ENCODE assay signal across 9 cellular contexts in genomic region chr15:32867313-32867626, GRCh38.
DNase-seq lines count a peak whose midpoint lies in the region; ATAC-seq, FAIRE-seq and TF ChIP-seq lines count a peak whose summit lies in the region.
"Had no signal": no experiment of that assay in that cellular context is flagged by ENCODE, and none has a peak within 500 bp of the region (broad histone marks: within the 10 kb centered on the region; RNA-seq: fewer than 3 reads in every experiment).

No MANE protein-coding gene starts in this region.

- FAIRE-seq in astrocyte (lab: Jason Lieb, UNC) (peak; percentile 76), keratinocyte (lab: Jason Lieb, UNC) (peak; percentile 93)

- H3K79me2 ChIP-seq in astrocyte (ENCODE audit: insufficient read depth, low read length) (no peaks in the 10 kb centered on the region), keratinocyte (ENCODE audit: control insufficient read depth, insufficient read depth, low read length) (no peaks in the 10 kb centered on the region)
- H3K79me2 ChIP-seq: parathyroid adenoma had no signal

- intact Hi-C loops in CD4-positive, alpha-beta memory T cell (cut with micrococcal nuclease), result no loop called here

- no peaks in the 10 kb centered on the region for H3K36me3 ChIP-seq in astrocyte (ENCODE audit: insufficient read depth, low read length)
- no peaks in the 10 kb centered on the region for H3K36me3 ChIP-seq in keratinocyte (ENCODE audit: control insufficient read depth in 2 of 2, extremely low read depth in 1 of 2, insufficient read depth in 2 of 2, low read length in 2 of 2)
- no peaks in the 10 kb centered on the region for H3K36me3 ChIP-seq in CD4-positive, alpha-beta memory T cell (ENCODE audit: insufficient read depth, low read length)

- peak overlapping the region; percentile 77 for H3K9ac ChIP-seq in astrocyte (ENCODE audit: low read length)
- no peak overlapping the region for H3K9ac ChIP-seq in keratinocyte (ENCODE audit: control insufficient read depth, extremely low read depth, insufficient read depth, low read length)
- H3K9ac ChIP-seq: parathyroid adenoma had no signal

- peaks cover 47% of the 10 kb centered on the region for H3K4me1 Mint-ChIP-seq in astrocyte (ENCODE audit: low read depth, unreplicated experiment)
- peaks cover 0 to 26% (median 0%) of the 10 kb centered on the region in 4 donors for H3K4me1 Mint-ChIP-seq in CD4-positive, alpha-beta memory T cell

- H3K4me1 ChIP-seq in astrocyte (ENCODE audit: insufficient read depth, low read length), result peaks cover 31% of the 10 kb centered on the region
- H3K4me1 ChIP-seq in keratinocyte (ENCODE audit: control insufficient read depth, extremely low read depth, insufficient read depth, low read length), result peaks cover 13% of the 10 kb centered on the region
- H3K4me1 ChIP-seq in CD4-positive, alpha-beta memory T cell (ENCODE audit: insufficient read depth, low read length), result no peaks in the 10 kb centered on the region
- H3K4me1 ChIP-seq: parathyroid adenoma had no signal

- no peaks in the 10 kb centered on the region for H4K20me1 ChIP-seq in astrocyte (ENCODE audit: insufficient read depth, low read length)
- H4K20me1 ChIP-seq in keratinocyte (ENCODE audit: control insufficient read depth, extremely low read depth, insufficient read depth, low read length), result no peaks in the 10 kb centered on the region

- dilution Hi-C loops in keratinocyte (cut with MboI; ENCODE audit: extremely low pct_ligation_motif_present, low sequenced_read_pairs), result no loop called here

- H3K4me2 ChIP-seq in astrocyte (ENCODE audit: low read length) (peak overlapping the region; percentile 5), keratinocyte (ENCODE audit: control insufficient read depth, extremely low read depth, insufficient read depth, low read depth, low read length) (peak overlapping the region; percentile 29)

- ATAC-seq in GM19351 (IDR thresholded peaks at IDR 0.05; ENCODE audit: unreplicated experiment), result no peak

- no peaks in the 10 kb centered on the region for H3K9me3 ChIP-seq in astrocyte (ENCODE audit: insufficient read depth, low read depth, low read length)
- H3K9me3 ChIP-seq in keratinocyte (ENCODE audit: control insufficient read depth, low read depth, low read length), result no peaks in the 10 kb centered on the region
- H3K9me3 ChIP-seq in CD4-positive, alpha-beta memory T cell (ENCODE audit: control insufficient read depth in 1 of 2, low read length in 2 of 2), result no peaks in the 10 kb centered on the region

- H3K9me3 Mint-ChIP-seq in astrocyte (ENCODE audit: unreplicated experiment), result peaks cover 4% of the 10 kb centered on the region
- peaks cover 0 to 5% (median 0%) of the 10 kb centered on the region in 8 donors for H3K9me3 Mint-ChIP-seq in CD4-positive, alpha-beta memory T cell

- in situ Hi-C loops in ACHN (cut with HindIII; ENCODE audit: low pct_ligation_motif_present, low pct_unique_long_range_greater_than_20kb, low sequenced_read_pairs), result no loop called here

- peak overlapping the region; percentile 98 for H3K27ac ChIP-seq in astrocyte (ENCODE audit: low read depth, low read length)
- no peak overlapping the region for H3K27ac ChIP-seq in keratinocyte (ENCODE audit: control insufficient read depth, insufficient read depth, low read length)
- H3K27ac ChIP-seq in CD4-positive, alpha-beta memory T cell (ENCODE audit: low read depth, low read length), result no peak overlapping the region
- H3K27ac ChIP-seq: parathyroid adenoma had no signal

- peak overlapping the region; percentile 77 for H3K27ac Mint-ChIP-seq in astrocyte (ENCODE audit: unreplicated experiment)
- H3K27ac Mint-ChIP-seq in CD4-positive, alpha-beta memory T cell, result no peak overlapping the region

- DNase-seq in ACHN (peak; percentile 80), HPDE6-E6E7 (ENCODE audit: extremely low spot score) (peak; percentile 60), astrocyte (ENCODE audit: low read depth) (peak; percentile 94), keratinocyte (ENCODE audit: low read depth, low spot score) (no peak), NCI-H510A treated with DMSO at 0.1 percent for 48 hours (lab: John Stamatoyannopoulos, UW) (no peak), NCI-H1436 treated with DMSO at 0.1 percent for 48 hours (lab: John Stamatoyannopoulos, UW) (no peak)
- no peak for DNase-seq in CD4-positive, alpha-beta memory T cell

- TF ChIP-seq CTCF in astrocyte (IDR thresholded peaks at IDR 0.05; ENCODE audit: insufficient read depth, low read depth, low read length) (no peak), keratinocyte (optimal IDR thresholded peaks at IDR 0.05 in 1 of 3, IDR thresholded peaks at IDR 0.05 in 1 of 3, conservative IDR thresholded peaks at IDR 0.05 in 1 of 3; ENCODE audit: extremely low read depth in 1 of 3, insufficient read depth in 2 of 3, low read length in 3 of 3) (no peak)

- H3K4me3 Mint-ChIP-seq in astrocyte (ENCODE audit: unreplicated experiment), result no peak overlapping the region
- no peak overlapping the region for H3K4me3 Mint-ChIP-seq in CD4-positive, alpha-beta memory T cell

- POLR2A ChIA-PET in CD4-positive, alpha-beta memory T cell (lab: Charles Lee; ENCODE audit: partially characterized antibody), result no interaction called here

- H2AFZ ChIP-seq in astrocyte (ENCODE audit: low read depth, low read length) (peak overlapping the region; percentile 63), keratinocyte (ENCODE audit: control insufficient read depth, low read length) (peak overlapping the region; percentile 97)
- H2AFZ ChIP-seq: parathyroid adenoma had no signal

- peaks cover 8% of the 10 kb centered on the region for H3K36me3 Mint-ChIP-seq in astrocyte (ENCODE audit: low read depth, unreplicated experiment)
- H3K36me3 Mint-ChIP-seq in CD4-positive, alpha-beta memory T cell, result no peaks in the 10 kb centered on the region

- CTCF ChIA-PET in CD4-positive, alpha-beta memory T cell (lab: Charles Lee; ENCODE audit: partially characterized antibody), result no interaction called here

- H3K4me3 ChIP-seq in astrocyte (ENCODE audit: insufficient read depth, low read depth, low read length) (no peak overlapping the region), keratinocyte (ENCODE audit: control insufficient read depth in 2 of 3, extremely low read depth in 1 of 3, insufficient read depth in 2 of 3, low read depth in 1 of 3, low read length in 3 of 3) (no peak overlapping the region)
- H3K4me3 ChIP-seq in CD4-positive, alpha-beta memory T cell (ENCODE audit: low read length in 2 of 2), result no peak overlapping the region

- no peaks in the 10 kb centered on the region for H3K27me3 ChIP-seq in astrocyte (ENCODE audit: insufficient read depth, low read length)
- no peaks in the 10 kb centered on the region for H3K27me3 ChIP-seq in keratinocyte (ENCODE audit: control insufficient read depth, extremely low read depth, insufficient read depth, low read length)
- H3K27me3 ChIP-seq in CD4-positive, alpha-beta memory T cell (ENCODE audit: insufficient read depth, low read length), result no peaks in the 10 kb centered on the region

- no peaks in the 10 kb centered on the region for H3K27me3 Mint-ChIP-seq in astrocyte (ENCODE audit: low read depth, unreplicated experiment)
- peaks cover 0 to 1% of the 10 kb centered on the region in 2 donors for H3K27me3 Mint-ChIP-seq in CD4-positive, alpha-beta memory T cell

- H3K9me1 ChIP-seq in keratinocyte (ENCODE audit: control insufficient read depth, extremely low read depth, insufficient read depth, low read length), result no peaks in the 10 kb centered on the region

Comparison
In these comparisons a context has a peak if more than half of its experiments do, and no peak if none do; other contexts are left out.
1. DNase-seq: peak in ACHN (single experiment), HPDE6-E6E7 (single experiment) and astrocyte (single experiment); none in keratinocyte (single experiment), NCI-H510A treated with DMSO at 0.1 percent for 48 hours (single experiment), CD4-positive, alpha-beta memory T cell (0 of 5) and NCI-H1436 treated with DMSO at 0.1 percent for 48 hours (single experiment).